9 cellular contexts compared by ENCODE assay signal in genomic region chr22:36659762-36660509, GRCh38. TPM values are rescaled to one million over a fixed set of nuclear protein-coding genes. Genes with fewer than 3 reads are reported as not detected.
DNase-seq lines count a peak whose midpoint lies in the region; ATAC-seq, FAIRE-seq and TF ChIP-seq lines count a peak whose summit lies in the region.
"Had no signal": no experiment of that assay in that cellular context is flagged by ENCODE, and none has a peak within 500 bp of the region (broad histone marks: within the 10 kb centered on the region; RNA-seq: fewer than 3 reads in every experiment).

No MANE protein-coding gene starts in this region.

- peak; percentile 70 for DNase-seq in GM04503 (ENCODE audit: low read depth)
- peak in 2 of 3 experiments; percentile 71 to 88 for DNase-seq in NCI-H1417 (lab: John Stamatoyannopoulos, UW)
- DNase-seq in activated CD8-positive, alpha-beta memory T cell treated with anti-CD3 and anti-CD28 coated beads, Interleukin-2, amount 50 U/mL, for 24 hours (ENCODE audit: extremely low read depth): peak; percentile 6
- DNase-seq in fibroblast of villous mesenchyme (ENCODE audit: low read depth): peak; percentile 85
- peak; percentile 81 to 95 (median 92) for DNase-seq in pancreas
- DNase-seq in urothelium cell line (ENCODE audit: low spot score): peak; percentile 97
- DNase-seq in T-helper 17 cell: no peak

- no peaks in the 10 kb centered on the region for H3K27me3 ChIP-seq in pancreas

- H3K4me3 ChIP-seq in fibroblast of villous mesenchyme (ENCODE audit: low read depth, low read length) (no peak overlapping the region), pancreas (no peak overlapping the region)

- no peak for FAIRE-seq in pancreas (lab: Jason Lieb, UNC)
- FAIRE-seq in urothelium cell line (lab: Jason Lieb, UNC): peak; percentile 93

- peaks cover 7 to 14% (median 11%) of the 10 kb centered on the region in 3 donors for H3K4me1 ChIP-seq in pancreas

- peaks cover 76% of the 10 kb centered on the region for H3K27me3 Mint-ChIP-seq in T-helper 17 cell

- 49 to 59% methylated on average over 19 of the region's 19 CpGs for WGBS in pancreas, 2 donors

- no peaks in the 10 kb centered on the region for H3K36me3 ChIP-seq in pancreas

- intact Hi-C loops in pancreas (cut with DNase I): no loop called here

- no peak overlapping the region for H3K27ac Mint-ChIP-seq in T-helper 17 cell
- H3K27ac Mint-ChIP-seq: T-cell had no signal

- peaks cover 5% of the 10 kb centered on the region for H3K4me1 Mint-ChIP-seq in T-helper 17 cell
- H3K4me1 Mint-ChIP-seq: T-cell had no signal

- no peaks in the 10 kb centered on the region for H3K36me3 Mint-ChIP-seq in T-helper 17 cell (ENCODE audit: low read depth)
- H3K36me3 Mint-ChIP-seq: T-cell had no signal

- TF ChIP-seq CTCF in fibroblast of villous mesenchyme (IDR thresholded peaks at IDR 0.05; ENCODE audit: insufficient read depth, low read depth, low read length): no peak
- TF ChIP-seq CTCF in pancreas (IDR thresholded peaks at IDR 0.05): no peak

- H3K9me3 ChIP-seq in pancreas (no peaks in the 10 kb centered on the region), T-helper 17 cell (ENCODE audit: control insufficient read depth, low read length, poor library complexity, severe bottlenecking) (no peaks in the 10 kb centered on the region)

- no peak overlapping the region for H3K4me3 Mint-ChIP-seq in T-helper 17 cell
- H3K4me3 Mint-ChIP-seq: T-cell had no signal

- H3K27ac ChIP-seq in pancreas: peak overlapping the region in 2 of 4 donors; percentile 15 to 44

- ATAC-seq in pancreas: peak; percentile 93 to 98 (median 94)
- no peak for ATAC-seq in T-helper 17 cell
- no peak for ATAC-seq in GM18520 (IDR thresholded peaks at IDR 0.05; ENCODE audit: unreplicated experiment)
- ATAC-seq: T-cell had no signal

RNA-seq across cellular contexts. Expression of gene CACNG2, which starts 43.6 kb away (rescaled TPM):
- total RNA-seq in fibroblast of villous mesenchyme (not detected in 2 replicates), pancreas (not detected), T-helper 17 cell (not detected)
- under 1 TPM in 1 of 2 donors, not detected in 1; 0.05 TPM for polyA plus RNA-seq in pancreas
- total RNA-seq: T-cell had no signal

Comparison
In these comparisons a context has a peak if more than half of its experiments do, and no peak if none do; other contexts are left out.
1. DNase-seq: peak in GM04503 (single experiment), NCI-H1417 (2 of 3), activated CD8-positive, alpha-beta memory T cell treated with anti-CD3 and anti-CD28 coated beads, Interleukin-2, amount 50 U/mL, for 24 hours (single experiment), fibroblast of villous mesenchyme (single experiment), pancreas (6 of 6) and urothelium cell line (single experiment); none in T-helper 17 cell (0 of 3).
2. ATAC-seq: peak in pancreas (4 of 4); none in T-helper 17 cell (single experiment) and GM18520 (single experiment).